In the genomic region with DNA sequence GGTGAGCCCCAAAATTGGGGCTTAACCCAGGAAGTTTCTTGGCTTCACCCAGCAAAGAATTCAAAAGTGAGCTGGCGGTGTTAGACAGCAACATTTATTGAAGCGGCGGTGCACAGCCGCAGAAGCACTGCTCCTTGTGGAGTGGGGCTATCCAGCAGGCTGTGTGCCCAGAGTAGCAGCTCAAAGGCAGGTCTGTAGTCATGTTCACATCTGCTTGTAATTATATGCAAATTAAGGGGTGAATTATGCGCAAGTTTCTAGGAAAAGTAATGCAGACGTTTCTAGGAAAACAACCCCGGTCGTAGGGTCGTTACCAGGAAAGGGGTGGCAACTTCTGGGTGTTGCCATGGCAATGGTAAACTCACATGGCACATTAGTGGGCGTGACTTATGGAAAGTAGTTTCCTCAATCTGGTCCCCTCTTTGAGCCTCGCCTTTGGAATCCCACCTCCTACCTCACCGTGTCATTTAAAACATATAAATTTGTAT, we compare ENCODE assay signal across 1 cellular context.
TF ChIP-seq lines count a peak whose summit lies in the region.

No MANE protein-coding gene starts in this region.

TF ChIP-seq in HCT116, 20 proteins besides CTCF, POLR2A, EP300 and RAD21 (continued from another document):
- TF ChIP-seq TCF7L2 (IDR thresholded peaks at IDR 0.05; ENCODE audit: borderline replicate concordance, extremely low read depth, insufficient read depth, insufficient read length): no peak
- no peak for TF ChIP-seq EZH2 (IDR thresholded peaks at IDR 0.05)
- TF ChIP-seq, protein P1, sequence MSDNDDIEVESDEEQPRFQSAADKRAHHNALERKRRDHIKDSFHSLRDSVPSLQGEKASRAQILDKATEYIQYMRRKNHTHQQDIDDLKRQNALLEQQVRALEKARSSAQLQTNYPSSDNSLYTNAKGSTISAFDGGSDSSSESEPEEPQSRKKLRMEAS (IDR thresholded peaks at IDR 0.05): no peak
- TF ChIP-seq SIN3A (IDR thresholded peaks at IDR 0.05; ENCODE audit: low read depth): no peak
- TF ChIP-seq ZFX (IDR thresholded peaks at IDR 0.05): no peak
- TF ChIP-seq CEBPB (IDR thresholded peaks at IDR 0.05; ENCODE audit: low read depth): no peak
- TF ChIP-seq ELF1 (IDR thresholded peaks at IDR 0.05; ENCODE audit: borderline replicate concordance, low read depth): no peak
- no peak for TF ChIP-seq YY1 (IDR thresholded peaks at IDR 0.05; ENCODE audit: extremely low read depth, insufficient replicate concordance, low read depth, low read length)
- no peak for TF ChIP-seq EGR1 (IDR thresholded peaks at IDR 0.05; ENCODE audit: low read depth)
- no peak for TF ChIP-seq JUND (IDR thresholded peaks at IDR 0.05)
- no peak for TF ChIP-seq FOSL1 (IDR thresholded peaks at IDR 0.05; ENCODE audit: low read depth)
- no peak for TF ChIP-seq SP1 (IDR thresholded peaks at IDR 0.05; ENCODE audit: low read depth)
TF ChIP-seq in HCT116: peak in this region for 0.
